ENCODE assay signal across 1 cellular context in genomic region chr9:16369427-16369826, GRCh38.
TF ChIP-seq lines count a peak whose summit lies in the region.

No MANE protein-coding gene starts in this region.

TF ChIP-seq in IMR-90, 13 proteins besides CTCF, POLR2A, EP300 and RAD21:
- TF ChIP-seq CEBPB (IDR thresholded peaks at IDR 0.05; ENCODE audit: low read depth, low read length) (no peak), CHD1 (IDR thresholded peaks at IDR 0.05; ENCODE audit: low read depth, low read length) (no peak), MXI1 (IDR thresholded peaks at IDR 0.05; ENCODE audit: borderline replicate concordance, low read depth, low read length) (no peak), MAZ (IDR thresholded peaks at IDR 0.05; ENCODE audit: borderline replicate concordance, low read depth, low read length) (no peak), MAFK (IDR thresholded peaks at IDR 0.05; ENCODE audit: low read depth, low read length) (no peak), NFE2L2 (IDR thresholded peaks at IDR 0.05; ENCODE audit: low read depth, low read length) (no peak), SMC3 (IDR thresholded peaks at IDR 0.05; ENCODE audit: low read depth, low read length) (no peak), RFX5 (IDR thresholded peaks at IDR 0.05; ENCODE audit: low read depth, low read length) (no peak), BHLHE40 (IDR thresholded peaks at IDR 0.05; ENCODE audit: low read depth, low read length) (no peak), RCOR1 (IDR thresholded peaks at IDR 0.05; ENCODE audit: insufficient replicate concordance, low read length) (no peak), FOS (IDR thresholded peaks at IDR 0.05; ENCODE audit: low read depth, low read length) (no peak)
- TF ChIP-seq, protein P1, sequence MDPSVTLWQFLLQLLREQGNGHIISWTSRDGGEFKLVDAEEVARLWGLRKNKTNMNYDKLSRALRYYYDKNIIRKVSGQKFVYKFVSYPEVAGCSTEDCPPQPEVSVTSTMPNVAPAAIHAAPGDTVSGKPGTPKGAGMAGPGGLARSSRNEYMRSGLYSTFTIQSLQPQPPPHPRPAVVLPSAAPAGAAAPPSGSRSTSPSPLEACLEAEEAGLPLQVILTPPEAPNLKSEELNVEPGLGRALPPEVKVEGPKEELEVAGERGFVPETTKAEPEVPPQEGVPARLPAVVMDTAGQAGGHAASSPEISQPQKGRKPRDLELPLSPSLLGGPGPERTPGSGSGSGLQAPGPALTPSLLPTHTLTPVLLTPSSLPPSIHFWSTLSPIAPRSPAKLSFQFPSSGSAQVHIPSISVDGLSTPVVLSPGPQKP (IDR thresholded peaks at IDR 0.05; ENCODE audit: borderline replicate concordance, low read depth, low read length) = no peak
- TF ChIP-seq, protein P2, sequence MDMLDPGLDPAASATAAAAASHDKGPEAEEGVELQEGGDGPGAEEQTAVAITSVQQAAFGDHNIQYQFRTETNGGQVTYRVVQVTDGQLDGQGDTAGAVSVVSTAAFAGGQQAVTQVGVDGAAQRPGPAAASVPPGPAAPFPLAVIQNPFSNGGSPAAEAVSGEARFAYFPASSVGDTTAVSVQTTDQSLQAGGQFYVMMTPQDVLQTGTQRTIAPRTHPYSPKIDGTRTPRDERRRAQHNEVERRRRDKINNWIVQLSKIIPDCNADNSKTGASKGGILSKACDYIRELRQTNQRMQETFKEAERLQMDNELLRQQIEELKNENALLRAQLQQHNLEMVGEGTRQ (IDR thresholded peaks at IDR 0.05; ENCODE audit: low read depth, low read length) = no peak
TF ChIP-seq in IMR-90: peak in this region for 0.
